In genomic region chr19:45876411-45877197, GRCh38 we compare ENCODE assay signal across 1 cellular context.
TF ChIP-seq lines count a peak whose summit lies in the region.

No MANE protein-coding gene starts in this region.

TF ChIP-seq in HepG2, 621 proteins besides CTCF, POLR2A, EP300 and RAD21 (continued from another document and continues in another):
- TF ChIP-seq ZNF512 (CRISPR knock-in tag; IDR thresholded peaks at IDR 0.05) (no peak), LCORL (IDR thresholded peaks at IDR 0.05) (no peak), LCORL (CRISPR knock-in tag; IDR thresholded peaks at IDR 0.05) (peak; percentile 81; the same call in 1 of the 2 replicates), CSRNP1 (CRISPR knock-in tag; IDR thresholded peaks at IDR 0.05) (no peak), ZNF510 (CRISPR knock-in tag; IDR thresholded peaks at IDR 0.05; ENCODE audit: low read depth) (0 out of 2 replicates have a peak, but pooled peaks have one; percentile 28), ZNF121 (CRISPR knock-in tag; IDR thresholded peaks at IDR 0.05) (peak; percentile 67; the same call in 1 of the 2 replicates), CC2D1A (CRISPR knock-in tag; IDR thresholded peaks at IDR 0.05) (no peak), ZNF274 (CRISPR knock-in tag; IDR thresholded peaks at IDR 0.05) (peak; percentile 79; the same call in 1 of the 2 replicates), U2AF2 (IDR thresholded peaks at IDR 0.05; ENCODE audit: low read depth, low read length) (no peak), ZNF605 (CRISPR knock-in tag; IDR thresholded peaks at IDR 0.05) (no peak), FOXA3 (CRISPR knock-in tag; IDR thresholded peaks at IDR 0.05) (no peak), ZNF383 (CRISPR knock-in tag; IDR thresholded peaks at IDR 0.05; ENCODE audit: borderline replicate concordance) (no peak), ZNF224 (CRISPR knock-in tag; IDR thresholded peaks at IDR 0.05) (no peak), ZBED4 (CRISPR knock-in tag; IDR thresholded peaks at IDR 0.05; ENCODE audit: borderline replicate concordance) (peak; percentile 45; the same call in 1 of the 2 replicates), ZBTB10 (CRISPR knock-in tag; IDR thresholded peaks at IDR 0.05; ENCODE audit: borderline replicate concordance) (no peak), CBX5 (CRISPR knock-in tag; IDR thresholded peaks at IDR 0.05; ENCODE audit: borderline replicate concordance) (no peak), SAP130 (CRISPR knock-in tag; IDR thresholded peaks at IDR 0.05; ENCODE audit: low read depth) (peak; percentile 84), GATAD2A (CRISPR knock-in tag; IDR thresholded peaks at IDR 0.05) (peak; percentile 59), ZNF232 (CRISPR knock-in tag; IDR thresholded peaks at IDR 0.05; ENCODE audit: borderline replicate concordance) (no peak), REPIN1 (CRISPR knock-in tag; IDR thresholded peaks at IDR 0.05; ENCODE audit: borderline replicate concordance, low read depth) (no peak), ZNF503 (CRISPR knock-in tag; IDR thresholded peaks at IDR 0.05) (no peak; the same call in 1 of the 2 replicates), TGIF2 (CRISPR knock-in tag; IDR thresholded peaks at IDR 0.05) (peak; percentile 51; the same call in 1 of the 2 replicates), ZSCAN22 (CRISPR knock-in tag; IDR thresholded peaks at IDR 0.05) (0 out of 2 replicates have a peak, but pooled peaks have one; percentile 11), TRIM22 (IDR thresholded peaks at IDR 0.05) (no peak), SYNCRIP (IDR thresholded peaks at IDR 0.05; ENCODE audit: insufficient read depth, low read depth, low read length) (no peak), CENPX (CRISPR knock-in tag; IDR thresholded peaks at IDR 0.05) (no peak), ZNF615 (CRISPR knock-in tag; IDR thresholded peaks at IDR 0.05; ENCODE audit: borderline replicate concordance) (no peak), MED8 (CRISPR knock-in tag; IDR thresholded peaks at IDR 0.05; ENCODE audit: insufficient replicate concordance) (peak; percentile 61), RORA (CRISPR knock-in tag; IDR thresholded peaks at IDR 0.05) (no peak), REL (CRISPR knock-in tag; conservative IDR thresholded peaks at IDR 0.05) (no peak), KDM3A (CRISPR knock-in tag; IDR thresholded peaks at IDR 0.05; ENCODE audit: low read depth) (peak; percentile 78; the same call in 1 of the 2 replicates), NAIF1 (CRISPR knock-in tag; IDR thresholded peaks at IDR 0.05; ENCODE audit: borderline replicate concordance) (no peak), GMEB1 (CRISPR knock-in tag; IDR thresholded peaks at IDR 0.05; ENCODE audit: borderline replicate concordance) (peak; percentile 68), ZNF883 (CRISPR knock-in tag; IDR thresholded peaks at IDR 0.05; ENCODE audit: not compliant biosample characterization) (peak; percentile 81), ATF4 (CRISPR knock-in tag; IDR thresholded peaks at IDR 0.05) (no peak), NKX3-1 (CRISPR knock-in tag; IDR thresholded peaks at IDR 0.05) (no peak), FLYWCH1 (CRISPR knock-in tag; IDR thresholded peaks at IDR 0.05) (no peak), GATA4 (IDR thresholded peaks at IDR 0.05; ENCODE audit: borderline replicate concordance, low read depth) (no peak), RXRB (CRISPR knock-in tag; IDR thresholded peaks at IDR 0.05; ENCODE audit: borderline replicate concordance) (peak; percentile 23; the same call in 1 of the 2 replicates), ZBTB7B (CRISPR knock-in tag; IDR thresholded peaks at IDR 0.05) (peak; percentile 93), ZNF275 (CRISPR knock-in tag; IDR thresholded peaks at IDR 0.05; ENCODE audit: borderline replicate concordance) (peak; percentile 71; the same call in 1 of the 2 replicates), SNAPC5 (CRISPR knock-in tag; IDR thresholded peaks at IDR 0.05; ENCODE audit: borderline replicate concordance) (no peak), ZNF749 (CRISPR knock-in tag; IDR thresholded peaks at IDR 0.05; ENCODE audit: borderline replicate concordance) (no peak), ARID3A (IDR thresholded peaks at IDR 0.05; ENCODE audit: low read depth, low read length) (no peak), PPARG (CRISPR knock-in tag; conservative IDR thresholded peaks at IDR 0.05) (peak; percentile 16; the same call in 1 of the 2 replicates)
